ENCODE assay signal across 27 cellular contexts in genomic region chr2:126715576-126716406, GRCh38. TPM values are rescaled to one million over a fixed set of nuclear protein-coding genes. Genes with fewer than 3 reads are reported as not detected.
"Had no signal": no experiment of that assay in that cellular context is flagged by ENCODE, and none has a peak within 500 bp of the region (broad histone marks: within the 10 kb centered on the region; RNA-seq: fewer than 3 reads in every experiment).

No MANE protein-coding gene starts in this region.

- H3K9me3 ChIP-seq: gastroesophageal sphincter, heart left ventricle, left lung, mucosa of descending colon, prostate gland, right lobe of liver, thoracic aorta, tibial nerve, upper lobe of left lung had no signal

- H3K27ac ChIP-seq: epithelial cell of prostate, foreskin keratinocyte, gastroesophageal sphincter, heart left ventricle, hepatocyte, left lung, neural progenitor cell, prostate gland, right lobe of liver, thoracic aorta, tibial nerve, upper lobe of left lung had no signal

- H3K27me3 Mint-ChIP-seq: stimulated activated naive B cell treated with anti-CD40 and anti-IgM and Interleukin-4, amounts not matched to agents 10 μg/mL and 1 μg/mL and 100 μg/mL, for 72 hours; stimulated activated naive CD8-positive, alpha-beta T cell treated with anti-CD3 and anti-CD28 coated beads, Interleukin-15, Interleukin-2, amounts not matched to agents 100 ng/mL and 50 ng/mL, for 24 hours had no signal

- H3K36me3 Mint-ChIP-seq: mesothelial cell of epicardium; stimulated activated naive B cell treated with anti-CD40 and anti-IgM and Interleukin-4, amounts not matched to agents 10 μg/mL and 1 μg/mL and 100 μg/mL, for 72 hours had no signal

- FAIRE-seq: small intestine had no signal

- H3K4me3 ChIP-seq: gastroesophageal sphincter, heart left ventricle, hepatocyte, left lung, mucosa of descending colon, neural progenitor cell, prostate gland, right lobe of liver, thoracic aorta, tibial nerve, upper lobe of left lung had no signal

- H3K4me3 Mint-ChIP-seq: mesothelial cell of epicardium; naive thymus-derived CD4-positive, alpha-beta T cell; nephron; neural progenitor cell; stimulated activated naive B cell treated with anti-CD40 and anti-IgM and Interleukin-4, amounts not matched to agents 10 μg/mL and 1 μg/mL and 100 μg/mL, for 72 hours; stimulated activated naive CD8-positive, alpha-beta T cell treated with anti-CD3 and anti-CD28 coated beads, Interleukin-15, Interleukin-2, amounts not matched to agents 100 ng/mL and 50 ng/mL, for 24 hours had no signal

- ATAC-seq: esophagus mucosa; foreskin keratinocyte; gastroesophageal sphincter; heart left ventricle; left cardiac atrium; left lung; mucosa of descending colon; naive thymus-derived CD4-positive, alpha-beta T cell; right lobe of liver; stimulated activated naive B cell treated with anti-CD40 and anti-IgM and Interleukin-4, amounts not matched to agents 10 μg/mL and 1 μg/mL and 100 μg/mL, for 72 hours had no signal

- H3K4me1 ChIP-seq: foreskin keratinocyte, neural progenitor cell, prostate gland, right lobe of liver had no signal

- H3K36me3 ChIP-seq: gastroesophageal sphincter, heart left ventricle, left lung, neural progenitor cell, prostate gland, right lobe of liver, thoracic aorta, tibial nerve, upper lobe of left lung had no signal

- H3K27ac Mint-ChIP-seq: mesothelial cell of epicardium; nephron; neural progenitor cell; stimulated activated naive B cell treated with anti-CD40 and anti-IgM and Interleukin-4, amounts not matched to agents 10 μg/mL and 1 μg/mL and 100 μg/mL, for 72 hours; stimulated activated naive CD8-positive, alpha-beta T cell treated with anti-CD3 and anti-CD28 coated beads, Interleukin-15, Interleukin-2, amounts not matched to agents 100 ng/mL and 50 ng/mL, for 24 hours had no signal

- DNase-seq: cerebellar nuclear complex; cortex of kidney; effector CD4-positive, alpha-beta T cell; foreskin keratinocyte; heart left ventricle; left cardiac atrium; left lung; mesenchymal stem cell; mucosa of descending colon; naive thymus-derived CD4-positive, alpha-beta T cell; right lobe of liver; small intestine; stimulated activated CD4-positive, alpha-beta T cell treated with anti-CD3 and anti-CD28 coated beads, Interleukin-15, amount 100 ng/mL, for 24 hours; stimulated activated CD4-positive, alpha-beta T cell treated with anti-CD3 and anti-CD28 coated beads, Interleukin-2, amount 100 ng/mL, for 48 hours; stimulated activated naive B cell treated with anti-CD40 and anti-IgM and Interleukin-4, amounts not matched to agents 10 μg/mL and 1 μg/mL and 100 μg/mL, for 72 hours; upper lobe of left lung had no signal

- H3K9me3 Mint-ChIP-seq: mesothelial cell of epicardium; naive thymus-derived CD4-positive, alpha-beta T cell; nephron; stimulated activated naive B cell treated with anti-CD40 and anti-IgM and Interleukin-4, amounts not matched to agents 10 μg/mL and 1 μg/mL and 100 μg/mL, for 72 hours had no signal

- H3K27me3 ChIP-seq: foreskin keratinocyte, gastroesophageal sphincter, heart left ventricle, hepatocyte, left lung, neural progenitor cell, right lobe of liver, tibial nerve, upper lobe of left lung had no signal

- H3K4me1 Mint-ChIP-seq: mesothelial cell of epicardium had no signal

RNA-seq across cellular contexts. Expression of gene GYPC, which starts 59.8 kb away (rescaled TPM):
- total RNA-seq: foreskin keratinocyte had no signal
